In genomic region chr1:71285529-71285928, GRCh38 we compare ENCODE assay signal across 37 cellular contexts.
"Had no signal": no experiment of that assay in that cellular context is flagged by ENCODE, and none has a peak within 500 bp of the region (broad histone marks: within the 10 kb centered on the region; RNA-seq: fewer than 3 reads in every experiment).

No MANE protein-coding gene starts in this region.

- H3K36me3 Mint-ChIP-seq: activated CD4-positive, alpha-beta memory T cell treated with anti-CD3 and anti-CD28 coated beads for 36 hours; activated naive CD4-positive, alpha-beta T cell treated with anti-CD3 and anti-CD28 coated beads, Interleukin-2, amount 50 U/mL, for 72 hours; activated naive CD8-positive, alpha-beta T cell treated with anti-CD3 and anti-CD28 coated beads for 36 hours; brain had no signal

- H3K27ac Mint-ChIP-seq: activated B cell treated with CpG ODN at 0.5 μM for 24 hours; activated CD4-positive, alpha-beta memory T cell treated with anti-CD3 and anti-CD28 coated beads for 36 hours; activated CD4-positive, alpha-beta T cell treated with anti-CD3 and anti-CD28 coated beads, Interleukin-2, amount 10 ng/mL, durations not matched to agents 24 days and 14 days; activated CD8-positive, alpha-beta T cell treated with anti-CD3 and anti-CD28 coated beads for 36 hours; activated naive CD4-positive, alpha-beta T cell treated with anti-CD3 and anti-CD28 coated beads for 36 hours; activated naive CD4-positive, alpha-beta T cell treated with anti-CD3 and anti-CD28 coated beads, Interleukin-2, amount 50 U/mL, for 72 hours; activated naive CD8-positive, alpha-beta T cell treated with anti-CD3 and anti-CD28 coated beads for 36 hours; activated T-cell treated with anti-CD3 and anti-CD28 coated beads, Interleukin-2, amount 50 U/mL, for 72 hours; activated T-helper 1 cell treated with anti-CD3 and anti-CD28 coated beads, Interleukin-12 subunit alpha, Interleukin-12 subunit beta, Interleukin-2, Interleukin-4 antibody, amounts not matched to agents 30 ng/mL and 10 ng/mL and 1 ng/mL, durations not matched to agents 14 hours and 24 hours and 36 hours; activated T-helper 17 cell treated with anti-CD3 and anti-CD28 coated beads, Interleukin-2, amount 50 U/mL, for 72 hours; brain; T-helper 1 cell treated with Interleukin-12 subunit alpha and Interleukin-12 subunit beta and Interleukin-4 antibody, amounts not matched to agents 30 μg/mL and 1 μg/mL, for 36 hours; T-helper 2 cell treated with Interferon-gamma antibody and Interleukin-4, amounts not matched to agents 5 μg/mL and 100 μg/mL, for 36 hours had no signal

- H3K27me3 Mint-ChIP-seq: activated B cell treated with CpG ODN at 0.5 μM for 24 hours; activated CD4-positive, alpha-beta memory T cell treated with anti-CD3 and anti-CD28 coated beads for 36 hours; activated CD4-positive, alpha-beta T cell treated with anti-CD3 and anti-CD28 coated beads, Interleukin-2, amount 10 ng/mL, durations not matched to agents 24 days and 14 days; activated CD8-positive, alpha-beta T cell treated with anti-CD3 and anti-CD28 coated beads for 36 hours; activated naive CD8-positive, alpha-beta T cell treated with anti-CD3 and anti-CD28 coated beads for 36 hours; activated T-helper 17 cell treated with anti-CD3 and anti-CD28 coated beads, Interleukin-2, amount 50 U/mL, for 72 hours; brain; central memory CD8-positive, alpha-beta T cell had no signal

- H3K4me1 ChIP-seq: adrenal gland, ascending aorta had no signal

- H3K9me3 Mint-ChIP-seq: activated T-helper 1 cell treated with anti-CD3 and anti-CD28 coated beads, Interleukin-12 subunit alpha, Interleukin-12 subunit beta, Interleukin-2, Interleukin-4 antibody, amounts not matched to agents 30 ng/mL and 10 ng/mL and 1 ng/mL, durations not matched to agents 14 hours and 24 hours and 36 hours had no signal

- H3K36me3 ChIP-seq: adrenal gland, ascending aorta, cardiac muscle cell had no signal

- H3K27ac ChIP-seq: adrenal gland, ascending aorta, cardiac muscle cell, VCaP had no signal

- H3K4me3 ChIP-seq: adrenal gland, ascending aorta, cardiac muscle cell had no signal

- H3K4me3 Mint-ChIP-seq: activated B cell treated with CpG ODN at 0.5 μM for 24 hours; activated CD4-positive, alpha-beta memory T cell treated with anti-CD3 and anti-CD28 coated beads for 36 hours; activated CD4-positive, alpha-beta T cell treated with anti-CD3 and anti-CD28 coated beads, Interleukin-2, amount 10 ng/mL, durations not matched to agents 24 days and 14 days; activated CD8-positive, alpha-beta T cell treated with anti-CD3 and anti-CD28 coated beads for 36 hours; activated naive CD4-positive, alpha-beta T cell treated with anti-CD3 and anti-CD28 coated beads for 36 hours; activated naive CD8-positive, alpha-beta T cell treated with anti-CD3 and anti-CD28 coated beads for 36 hours; activated T-cell treated with anti-CD3 and anti-CD28 coated beads, Interleukin-2, amount 50 U/mL, for 4 hours; activated T-cell treated with anti-CD3 and anti-CD28 coated beads, Interleukin-2, amount 50 U/mL, for 72 hours; activated T-helper 1 cell treated with anti-CD3 and anti-CD28 coated beads, Interleukin-12 subunit alpha, Interleukin-12 subunit beta, Interleukin-2, Interleukin-4 antibody, amounts not matched to agents 30 ng/mL and 10 ng/mL and 1 ng/mL, durations not matched to agents 14 hours and 24 hours and 36 hours; activated T-helper 17 cell treated with anti-CD3 and anti-CD28 coated beads, Interleukin-2, amount 50 U/mL, for 72 hours; brain; central memory CD8-positive, alpha-beta T cell; T-helper 1 cell treated with Interleukin-12 subunit alpha and Interleukin-12 subunit beta and Interleukin-4 antibody, amounts not matched to agents 30 μg/mL and 1 μg/mL, for 36 hours; T-helper 2 cell treated with Interferon-gamma antibody and Interleukin-4, amounts not matched to agents 5 μg/mL and 100 μg/mL, for 36 hours had no signal

- H3K27me3 ChIP-seq: adrenal gland, ascending aorta, cardiac muscle cell had no signal

- H3K9me3 ChIP-seq: adrenal gland had no signal

- DNase-seq: activated B cell treated with CpG ODN at 0.5 μM for 24 hours; activated CD4-positive, alpha-beta memory T cell treated with anti-CD3 and anti-CD28 coated beads for 36 hours; activated CD4-positive, alpha-beta T cell treated with anti-CD3 and anti-CD28 coated beads for 4 hours; activated CD4-positive, alpha-beta T cell treated with anti-CD3 and anti-CD28 coated beads, Interleukin-2, amount 10 ng/mL, durations not matched to agents 24 days and 14 days; activated CD4-positive, alpha-beta T cell treated with anti-CD3 and anti-CD28 coated beads, Interleukin-2, amount 50 U/mL, for 1 hour; activated CD4-positive, alpha-beta T cell treated with anti-CD3 and anti-CD28 coated beads, Interleukin-2, amount 50 U/mL, for 4 hours; activated CD4-positive, CD25-positive, alpha-beta regulatory T cell treated with anti-CD3 and anti-CD28 coated beads, Interleukin-2, amount 50 U/mL, for 72 hours; activated CD8-positive, alpha-beta memory T cell treated with anti-CD3 and anti-CD28 coated beads, Interleukin-2, amount 50 U/mL, for 4 hours; activated CD8-positive, alpha-beta T cell treated with anti-CD3 and anti-CD28 coated beads for 36 hours; activated effector memory CD4-positive, alpha-beta T cell treated with anti-CD3 and anti-CD28 coated beads, Interleukin-2, amount 50 U/mL, for 16 hours; activated gamma-delta T cell treated with Interleukin-2 at 50 U/mL for 16 hours; activated naive CD4-positive, alpha-beta T cell; activated naive CD4-positive, alpha-beta T cell treated with anti-CD3 and anti-CD28 coated beads for 36 hours; activated naive CD4-positive, alpha-beta T cell treated with anti-CD3 and anti-CD28 coated beads, Interleukin-2, amount 50 U/mL, for 16 hours; activated naive CD8-positive, alpha-beta T cell treated with anti-CD3 and anti-CD28 coated beads for 36 hours; activated T-cell treated with anti-CD3 and anti-CD28 coated beads for 4 hours; activated T-cell treated with anti-CD3 and anti-CD28 coated beads, Interleukin-2, amount 50 U/mL, for 1 hour; activated T-cell treated with anti-CD3 and anti-CD28 coated beads, Interleukin-2, amount 50 U/mL, for 4 hours; activated T-cell treated with anti-CD3 and anti-CD28 coated beads, Interleukin-2, amount 50 U/mL, for 72 hours; adrenal gland; amniotic stem cell; caudate nucleus; cerebellar nuclear complex; T-helper 1 cell; T-helper 2 cell; T-helper 9 cell had no signal

- H3K4me1 Mint-ChIP-seq: activated B cell treated with CpG ODN at 0.5 μM for 24 hours; activated CD4-positive, alpha-beta T cell treated with anti-CD3 and anti-CD28 coated beads, Interleukin-2, amount 10 ng/mL, durations not matched to agents 24 days and 14 days; activated naive CD8-positive, alpha-beta T cell treated with anti-CD3 and anti-CD28 coated beads for 36 hours; activated T-helper 17 cell treated with anti-CD3 and anti-CD28 coated beads, Interleukin-2, amount 50 U/mL, for 72 hours; brain; central memory CD8-positive, alpha-beta T cell had no signal

- FAIRE-seq: TTC549 had no signal
